13 cellular contexts compared by ENCODE assay signal in genomic region chr17:64500487-64500859, GRCh38. TPM values are rescaled to one million over a fixed set of nuclear protein-coding genes. Genes with fewer than 3 reads are reported as not detected.
DNase-seq lines count a peak whose midpoint lies in the region; ATAC-seq and TF ChIP-seq lines count a peak whose summit lies in the region.
"Had no signal": no experiment of that assay in that cellular context is flagged by ENCODE, and none has a peak within 500 bp of the region (broad histone marks: within the 10 kb centered on the region; RNA-seq: fewer than 3 reads in every experiment).

No MANE protein-coding gene starts in this region.

- H3K27me3 Mint-ChIP-seq in activated CD4-positive, alpha-beta T cell treated with anti-CD3 and anti-CD28 coated beads for 36 hours, result no peaks in the 10 kb centered on the region

- CTCF ChIA-PET in activated CD4-positive, alpha-beta T cell treated with anti-CD3 and anti-CD28 coated beads for 36 hours (lab: Charles Lee), result no interaction called here

- no peak for DNase-seq in activated CD4-positive, alpha-beta T cell treated with anti-CD3 and anti-CD28 coated beads for 36 hours
- DNase-seq in activated CD4-positive, alpha-beta T cell treated with anti-CD3 and anti-CD28 coated beads, Interleukin-2, amount 50 U/mL, for 4 hours, result no peak
- DNase-seq in central memory CD4-positive, alpha-beta T cell, result peak; percentile 9
- DNase-seq in NCI-H2107 (lab: John Stamatoyannopoulos, UW) (no peak), COLO829 (ENCODE audit: low spot score) (no peak)
- DNase-seq: heart right ventricle, SIG-M5, WERI-Rb-1 had no signal

- TF ChIP-seq CTCF in neutrophil (IDR thresholded peaks at IDR 0.05), result no peak

- H3K27ac Mint-ChIP-seq in activated CD4-positive, alpha-beta T cell treated with anti-CD3 and anti-CD28 coated beads for 36 hours, result peak overlapping the region; percentile 75

- peaks cover 75% of the 10 kb centered on the region for H3K36me3 ChIP-seq in HUES48 (ENCODE audit: control insufficient read depth, insufficient read depth, low read length)
- peaks cover 74% of the 10 kb centered on the region for H3K36me3 ChIP-seq in neutrophil

- peaks cover 77% of the 10 kb centered on the region for H3K36me3 Mint-ChIP-seq in activated CD4-positive, alpha-beta T cell treated with anti-CD3 and anti-CD28 coated beads for 36 hours (ENCODE audit: low read depth)

- H3K4me3 Mint-ChIP-seq in activated CD4-positive, alpha-beta T cell treated with anti-CD3 and anti-CD28 coated beads for 36 hours, result no peak overlapping the region

- H3K4me3 ChIP-seq in HUES48 (ENCODE audit: low read depth, low read length), result no peak overlapping the region
- no peak overlapping the region for H3K4me3 ChIP-seq in neutrophil (ENCODE audit: low read depth in 1 of 2, low read length in 1 of 2)
- H3K4me3 ChIP-seq: heart right ventricle, thoracic aorta had no signal

- POLR2A ChIA-PET in activated CD4-positive, alpha-beta T cell treated with anti-CD3 and anti-CD28 coated beads for 36 hours (lab: Charles Lee), result interaction anchor here (0.7 kb wide), 1 partner anchor 480 kb away, joined by 10 read pairs; the partner anchor contains the start of gene ICAM2

- peaks cover 12% of the 10 kb centered on the region; the same call in 1 of the 2 replicates for H3K4me1 ChIP-seq in HUES48 (ENCODE audit: control insufficient read depth, insufficient read depth, low read length)
- peaks cover 38 to 42% of the 10 kb centered on the region in 2 experiments for H3K4me1 ChIP-seq in neutrophil (ENCODE audit: control insufficient read depth in 1 of 2, insufficient read depth in 1 of 2, low read depth in 1 of 2, low read length in 1 of 2)

- no peak for ATAC-seq in activated CD4-positive, alpha-beta T cell treated with anti-CD3 and anti-CD28 coated beads for 36 hours
- no peak for ATAC-seq in HG03354 (IDR thresholded peaks at IDR 0.05; ENCODE audit: poor library complexity, severe bottlenecking, unreplicated experiment)
- ATAC-seq: heart right ventricle had no signal

- H3K27me3 ChIP-seq in HUES48 (ENCODE audit: control insufficient read depth, insufficient read depth, low read length), result no peaks in the 10 kb centered on the region
- H3K27me3 ChIP-seq in neutrophil, result no peaks in the 10 kb centered on the region
- H3K27me3 ChIP-seq: heart right ventricle had no signal

- H3K9me3 ChIP-seq in HUES48 (ENCODE audit: control insufficient read depth, insufficient read depth, low read length) (no peaks in the 10 kb centered on the region), neutrophil (peaks cover 9% of the 10 kb centered on the region)
- H3K9me3 ChIP-seq: heart right ventricle, thoracic aorta had no signal

- H3K27ac ChIP-seq in HUES48 (ENCODE audit: low read depth, low read length) (peak overlapping the region; percentile 53), neutrophil (peak overlapping the region; percentile 25)
- H3K27ac ChIP-seq: heart right ventricle, thoracic aorta, WERI-Rb-1 had no signal

- peaks cover 76% of the 10 kb centered on the region for H3K4me1 Mint-ChIP-seq in activated CD4-positive, alpha-beta T cell treated with anti-CD3 and anti-CD28 coated beads for 36 hours

- intact Hi-C loops in activated CD4-positive, alpha-beta T cell treated with anti-CD3 and anti-CD28 coated beads for 36 hours (cut with DNase I, micrococcal nuclease), result no loop called here

- H3K9ac ChIP-seq in HUES48 (ENCODE audit: low read depth, low read length), result no peak overlapping the region

- H3K9me3 Mint-ChIP-seq in activated CD4-positive, alpha-beta T cell treated with anti-CD3 and anti-CD28 coated beads for 36 hours (ENCODE audit: low read depth), result no peaks in the 10 kb centered on the region
- H3K9me3 Mint-ChIP-seq: activated T-helper 1 cell treated with anti-CD3 and anti-CD28 coated beads, Interleukin-12 subunit alpha, Interleukin-12 subunit beta, Interleukin-2, Interleukin-4 antibody, amounts not matched to agents 30 ng/mL and 10 ng/mL and 1 ng/mL, durations not matched to agents 14 hours and 24 hours and 36 hours had no signal

RNA-seq across cellular contexts. Expression of gene POLG2, which starts 3.6 kb away (rescaled TPM):
- 10 to 100 TPM; 26.9 to 30.2 TPM for total RNA-seq in activated CD4-positive, alpha-beta T cell treated with anti-CD3 and anti-CD28 coated beads for 36 hours

RNA-seq across cellular contexts. Expression of gene DDX5, which starts 5.6 kb away (rescaled TPM):
- total RNA-seq in activated CD4-positive, alpha-beta T cell treated with anti-CD3 and anti-CD28 coated beads for 36 hours, result 100 to 1,000 TPM; 575 TPM

RNA-seq across cellular contexts. Expression of gene CEP95, which starts 6.3 kb away (rescaled TPM):
- total RNA-seq in activated CD4-positive, alpha-beta T cell treated with anti-CD3 and anti-CD28 coated beads for 36 hours, result 10 to 100 TPM; 40.5 to 42.8 TPM

RNA-seq across cellular contexts. Expression of gene MILR1, which starts 51.6 kb away (rescaled TPM):
- under 1 TPM in 1 of 2 experiments, not detected in 1; 0.30 TPM for total RNA-seq in activated CD4-positive, alpha-beta T cell treated with anti-CD3 and anti-CD28 coated beads for 36 hours
